Comparison of ENCODE assay signal across 2 cellular contexts in genomic region chr13:20623000-20623399, GRCh38.
A peak's percentile ranks its signal among the peaks of the same experiment; 100 is the strongest.
TF ChIP-seq lines count a peak whose summit lies in the region.

No MANE protein-coding gene starts in this region.

TF ChIP-seq in IMR-90, 13 proteins besides CTCF, POLR2A, EP300 and RAD21:
- TF ChIP-seq MAZ (IDR thresholded peaks at IDR 0.05; ENCODE audit: borderline replicate concordance, low read depth, low read length) (no peak), RCOR1 (IDR thresholded peaks at IDR 0.05; ENCODE audit: insufficient replicate concordance, low read length) (peak; percentile 18), BHLHE40 (IDR thresholded peaks at IDR 0.05; ENCODE audit: low read depth, low read length) (no peak)

TF ChIP-seq in K562, 482 proteins besides CTCF, POLR2A, EP300 and RAD21:
- TF ChIP-seq, protein P1, sequence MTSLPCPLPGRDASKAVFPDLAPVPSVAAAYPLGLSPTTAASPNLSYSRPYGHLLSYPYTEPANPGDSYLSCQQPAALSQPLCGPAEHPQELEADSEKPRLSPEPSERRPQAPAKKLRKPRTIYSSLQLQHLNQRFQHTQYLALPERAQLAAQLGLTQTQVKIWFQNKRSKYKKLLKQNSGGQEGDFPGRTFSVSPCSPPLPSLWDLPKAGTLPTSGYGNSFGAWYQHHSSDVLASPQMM (CRISPR knock-in tag; IDR thresholded peaks at IDR 0.05) = no peak
- TF ChIP-seq MECOM (CRISPR knock-in tag; IDR thresholded peaks at IDR 0.05) (no peak), RBM25 (IDR thresholded peaks at IDR 0.05; ENCODE audit: low read depth, low read length, severe bottlenecking) (peak; percentile 78)
